Comparison of ENCODE assay signal across 8 cellular contexts in the genomic region with DNA sequence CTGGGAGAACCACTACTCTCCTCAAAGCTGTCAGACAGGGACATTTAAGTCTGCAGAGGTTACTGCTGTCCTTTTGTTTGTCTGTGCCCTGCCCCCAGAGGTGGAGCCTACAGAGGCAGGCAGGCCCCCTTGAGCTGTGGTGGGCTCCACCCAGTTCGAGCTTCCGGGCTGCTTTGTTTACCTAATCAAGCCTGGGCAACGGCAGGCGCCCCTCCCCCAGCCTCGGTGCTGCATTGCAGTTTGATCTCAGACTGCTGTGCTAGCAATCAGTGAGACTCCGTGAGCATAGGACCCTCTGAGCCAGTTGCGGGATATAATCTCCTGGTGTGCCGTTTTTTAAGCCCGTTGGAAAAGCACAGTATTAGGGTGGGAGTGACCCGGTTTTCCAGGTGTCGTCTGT.
A peak's percentile ranks its signal among the peaks of the same experiment; 100 is the strongest.
DNase-seq lines count a peak whose midpoint lies in the region; ATAC-seq and TF ChIP-seq lines count a peak whose summit lies in the region.
"Not testable (repeated sequence)": the region's sequence is repeated elsewhere in the genome, so short reads cannot be mapped to it uniquely, and the experiment has no call there.

No MANE protein-coding gene starts in this region.

- not testable (repeated sequence) for H3K4me3 ChIP-seq in BE2C (ENCODE audit: low read depth, low read length)

- peaks cover 15 to 27% of the 10 kb centered on the region in 2 donors for H3K4me1 Mint-ChIP-seq in effector memory CD8-positive, alpha-beta T cell (ENCODE audit: low read depth in 2 of 2)
- H3K4me1 Mint-ChIP-seq in stimulated activated memory B cell treated with anti-CD40 and anti-IgM and Interleukin-4, amounts not matched to agents 10 μg/mL and 1 μg/mL and 100 μg/mL, for 72 hours = not testable (repeated sequence)

- not testable (repeated sequence) for H3K36me3 ChIP-seq in BE2C

- H3K27ac Mint-ChIP-seq in effector memory CD8-positive, alpha-beta T cell = peak overlapping the region; percentile 77 to 86
- H3K27ac Mint-ChIP-seq in stimulated activated memory B cell treated with anti-CD40 and anti-IgM and Interleukin-4, amounts not matched to agents 10 μg/mL and 1 μg/mL and 100 μg/mL, for 72 hours = not testable (repeated sequence)

- not testable (repeated sequence) for H3K9me3 Mint-ChIP-seq in effector memory CD8-positive, alpha-beta T cell; stimulated activated memory B cell treated with anti-CD40 and anti-IgM and Interleukin-4, amounts not matched to agents 10 μg/mL and 1 μg/mL and 100 μg/mL, for 72 hours

- ATAC-seq in effector memory CD8-positive, alpha-beta T cell (replicated peaks); stimulated activated memory B cell treated with anti-CD40 and anti-IgM and Interleukin-4, amounts not matched to agents 10 μg/mL and 1 μg/mL and 100 μg/mL, for 72 hours: not testable (repeated sequence)

- H3K4me3 Mint-ChIP-seq in effector memory CD8-positive, alpha-beta T cell = peak overlapping the region; percentile 25 to 66
- peak overlapping the region; percentile 46 for H3K4me3 Mint-ChIP-seq in stimulated activated memory B cell treated with anti-CD40 and anti-IgM and Interleukin-4, amounts not matched to agents 10 μg/mL and 1 μg/mL and 100 μg/mL, for 72 hours

- not testable (repeated sequence) for H3K36me3 Mint-ChIP-seq in effector memory CD8-positive, alpha-beta T cell (ENCODE audit: insufficient read depth)
- H3K36me3 Mint-ChIP-seq in stimulated activated memory B cell treated with anti-CD40 and anti-IgM and Interleukin-4, amounts not matched to agents 10 μg/mL and 1 μg/mL and 100 μg/mL, for 72 hours = peaks cover 34% of the 10 kb centered on the region

- H3K27me3 ChIP-seq in BE2C = not testable (repeated sequence)

- not testable (repeated sequence) for H3K4me1 ChIP-seq in BE2C

- not testable (repeated sequence) for TF ChIP-seq CTCF in BE2C (IDR thresholded peaks at IDR 0.05; ENCODE audit: low read depth, low read length)

- peak; percentile 19 for DNase-seq in BE2C
- peak; percentile 69 for DNase-seq in DMS53 (lab: John Stamatoyannopoulos, UW)
- peak in 2 of 3 experiments; percentile 34 to 49 for DNase-seq in NCI-H1417 (lab: John Stamatoyannopoulos, UW)
- DNase-seq in NCI-H69 (lab: John Stamatoyannopoulos, UW) = peak; percentile 78
- DNase-seq in T follicular helper cell (ENCODE audit: low read depth) = peak; percentile 7
- peak; percentile 13 for DNase-seq in activated effector memory CD4-positive, alpha-beta T cell treated with Interleukin-2 at 50 U/mL for 16 hours
- peak; percentile 61 to 75 (median 72) for DNase-seq in effector memory CD8-positive, alpha-beta T cell

- not testable (repeated sequence) for H3K27me3 Mint-ChIP-seq in effector memory CD8-positive, alpha-beta T cell; stimulated activated memory B cell treated with anti-CD40 and anti-IgM and Interleukin-4, amounts not matched to agents 10 μg/mL and 1 μg/mL and 100 μg/mL, for 72 hours

- H3K9me3 ChIP-seq in BE2C = not testable (repeated sequence)

Comparison
In these comparisons a context has a peak if more than half of its experiments do, and no peak if none do; other contexts are left out.
1. DNase-seq: peak in every context shown above with its lines; median percentile 78 in NCI-H69; 72 in effector memory CD8-positive, alpha-beta T cell; 69 in DMS53; 42 in NCI-H1417; 19 in BE2C; 13 in activated effector memory CD4-positive, alpha-beta T cell treated with Interleukin-2 at 50 U/mL for 16 hours; 7 in T follicular helper cell.